11 cellular contexts compared by ENCODE assay signal in genomic region chr9:109113892-109114609, GRCh38. TPM values are rescaled to one million over a fixed set of nuclear protein-coding genes. Genes with fewer than 3 reads are reported as not detected.
A peak's percentile ranks its signal among the peaks of the same experiment; 100 is the strongest.
DNase-seq lines count a peak whose midpoint lies in the region; TF ChIP-seq lines count a peak whose summit lies in the region.
"Had no signal": no experiment of that assay in that cellular context is flagged by ENCODE, and none has a peak within 500 bp of the region (broad histone marks: within the 10 kb centered on the region; RNA-seq: fewer than 3 reads in every experiment).

No MANE protein-coding gene starts in this region.

- H3K27me3 Mint-ChIP-seq in Caco-2 (ENCODE audit: insufficient read depth, unreplicated experiment) = no peaks in the 10 kb centered on the region
- H3K27me3 Mint-ChIP-seq in osteocyte (ENCODE audit: unreplicated experiment) = no peaks in the 10 kb centered on the region
- H3K27me3 Mint-ChIP-seq: activated naive CD4-positive, alpha-beta T cell treated with anti-CD3 and anti-CD28 coated beads, Interleukin-2, amount 10 ng/mL, durations not matched to agents 7 days and 5 days had no signal

- H2AFZ ChIP-seq in fibroblast of lung (ENCODE audit: low read length) = no peak overlapping the region

- intact Hi-C loops in Caco-2 (cut with micrococcal nuclease; ENCODE audit: unreplicated experiment) = no loop called here

- no peak overlapping the region for H3K9ac ChIP-seq in fibroblast of lung (ENCODE audit: insufficient read depth, low read length)

- CTCF ChIA-PET in Caco-2 (lab: Charles Lee) = no interaction called here
- CTCF ChIA-PET in RWPE1 (lab: Yijun Ruan, JAX) = no interaction called here

- H3K27ac ChIP-seq in RWPE1 = peak overlapping the region; percentile 60
- no peak overlapping the region for H3K27ac ChIP-seq in fibroblast of lung (ENCODE audit: insufficient read depth, low read length)

- H3K79me2 ChIP-seq in fibroblast of lung (ENCODE audit: control insufficient read depth, insufficient read depth, low read length) = peaks cover 91% of the 10 kb centered on the region

- no peaks in the 10 kb centered on the region for H3K9me3 Mint-ChIP-seq in Caco-2 (ENCODE audit: unreplicated experiment)
- H3K9me3 Mint-ChIP-seq in osteocyte (ENCODE audit: unreplicated experiment) = no peaks in the 10 kb centered on the region
- H3K9me3 Mint-ChIP-seq: activated naive CD4-positive, alpha-beta T cell treated with anti-CD3 and anti-CD28 coated beads, Interleukin-2, amount 10 ng/mL, durations not matched to agents 7 days and 5 days had no signal

- H3K4me3 Mint-ChIP-seq in Caco-2 (ENCODE audit: unreplicated experiment) (no peak overlapping the region), osteocyte (ENCODE audit: unreplicated experiment) (no peak overlapping the region)
- H3K4me3 Mint-ChIP-seq: activated naive CD4-positive, alpha-beta T cell treated with anti-CD3 and anti-CD28 coated beads, Interleukin-2, amount 10 ng/mL, durations not matched to agents 7 days and 5 days had no signal

- H3K4me1 ChIP-seq in Caco-2 = peaks cover 47% of the 10 kb centered on the region
- H3K4me1 ChIP-seq in fibroblast of lung (ENCODE audit: control insufficient read depth, extremely low read depth, insufficient read depth, low read length) = peaks cover 9% of the 10 kb centered on the region

- H3K27me3 ChIP-seq in Caco-2 (replicated peaks; ENCODE audit: control insufficient read depth, insufficient read depth, low read length) (no peaks in the 10 kb centered on the region), fibroblast of lung (ENCODE audit: control insufficient read depth, insufficient read depth, low read length) (no peaks in the 10 kb centered on the region)

- H3K36me3 ChIP-seq in Caco-2 (ENCODE audit: control insufficient read depth, insufficient read depth, low read length) (no peaks in the 10 kb centered on the region), fibroblast of lung (ENCODE audit: control insufficient read depth, insufficient read depth, low read length) (no peaks in the 10 kb centered on the region)

- H3K4me1 Mint-ChIP-seq in Caco-2 (ENCODE audit: low read depth, unreplicated experiment) (peaks cover 46% of the 10 kb centered on the region), osteocyte (ENCODE audit: unreplicated experiment) (peaks cover 86% of the 10 kb centered on the region)

- no TSS peak for BruUV-seq in Caco-2 (replicated peaks; lab: Mats Ljungman, UMichigan)

- POLR2A ChIA-PET in Caco-2 (lab: Charles Lee) (no interaction called here), RWPE1 (lab: Yijun Ruan, JAX; ENCODE audit: low non-redundant PET) (no interaction called here)

- no peak overlapping the region for H3K4me3 ChIP-seq in Caco-2 (ENCODE audit: low read depth, low read length)
- H3K4me3 ChIP-seq in fibroblast of lung (replicated peaks in 1 of 4; ENCODE audit: control extremely low read depth in 1 of 4, insufficient read depth in 1 of 4, low read depth in 3 of 4, low read length in 4 of 4) = no peak overlapping the region

- no peak for TF ChIP-seq CTCF in Caco-2 (IDR thresholded peaks at IDR 0.05; ENCODE audit: insufficient read depth in 1 of 2, low read depth in 1 of 2, low read length in 1 of 2, severe bottlenecking in 1 of 2, unreplicated experiment in 1 of 2)
- no peak for TF ChIP-seq CTCF in RWPE1 (conservative IDR thresholded peaks at IDR 0.05; ENCODE audit: low read depth)
- no peak for TF ChIP-seq CTCF in fibroblast of lung (conservative IDR thresholded peaks at IDR 0.05 in 1 of 2, IDR thresholded peaks at IDR 0.05 in 1 of 2; ENCODE audit: low read depth in 1 of 2, low read length in 2 of 2)
- TF ChIP-seq CTCF in osteocyte (IDR thresholded peaks at IDR 0.05) = no peak

- DNase-seq in Caco-2 (no peak), RWPE1 (ENCODE audit: low spot score) (no peak), fibroblast of lung (ENCODE audit: low read depth in 2 of 2) (no peak), osteocyte (ENCODE audit: extremely low spot score, unreplicated experiment) (no peak), foreskin melanocyte (no peak), NCI-H345 (lab: John Stamatoyannopoulos, UW) (no peak), CD1c-positive myeloid dendritic cell (ENCODE audit: extremely low spot score) (no peak), DMS 273 treated with DMSO at 0.1 percent for 48 hours (lab: John Stamatoyannopoulos, UW) (no peak)
- DNase-seq: activated naive CD4-positive, alpha-beta T cell treated with anti-CD3 and anti-CD28 coated beads, Interleukin-2, amount 10 ng/mL, durations not matched to agents 7 days and 5 days; DMS153; NCI-H526 had no signal

- H4K20me1 ChIP-seq in fibroblast of lung (ENCODE audit: control insufficient read depth, extremely low read depth, insufficient read depth, low read length) = no peaks in the 10 kb centered on the region

- H3K9me3 ChIP-seq in Caco-2 = no peaks in the 10 kb centered on the region
- no peaks in the 10 kb centered on the region for H3K9me3 ChIP-seq in fibroblast of lung (ENCODE audit: control insufficient read depth, insufficient read depth, low read depth, low read length)

- H3K4me2 ChIP-seq in fibroblast of lung (ENCODE audit: extremely low read depth, insufficient read depth, low read length) = peak overlapping the region; percentile 19

- H3K27ac Mint-ChIP-seq in Caco-2 (ENCODE audit: unreplicated experiment) (peak overlapping the region; percentile 37), osteocyte (ENCODE audit: unreplicated experiment) (peak overlapping the region; percentile 93)
- H3K27ac Mint-ChIP-seq: activated naive CD4-positive, alpha-beta T cell treated with anti-CD3 and anti-CD28 coated beads, Interleukin-2, amount 10 ng/mL, durations not matched to agents 7 days and 5 days had no signal

- H3K36me3 Mint-ChIP-seq in Caco-2 (ENCODE audit: insufficient read depth, unreplicated experiment) (peaks cover 45% of the 10 kb centered on the region), osteocyte (ENCODE audit: unreplicated experiment) (peaks cover 1% of the 10 kb centered on the region)

RNA-seq across cellular contexts. Expression of gene TMEM245, which starts 5.7 kb away (rescaled TPM):
- total RNA-seq in Caco-2 (2022) = 99.2 and 110 TPM in 2 replicates
- 44.7 and 48.2 TPM in 2 replicates for total RNA-seq in fibroblast of lung
- polyA plus RNA-seq in fibroblast of lung = 43.5 and 48.8 TPM in 2 replicates
- polyA plus RNA-seq in fibroblast of lung (2012) = 23.8 and 25.7 TPM in 2 replicates
- polyA minus RNA-seq in fibroblast of lung (ENCODE audit: low replicate concordance) = 75.3 and 82.1 TPM in 2 replicates
- total RNA-seq in osteocyte = 40.0 and 41.0 TPM in 2 replicates

RNA-seq across cellular contexts. Expression of gene FRRS1L, which starts 53.0 kb away (rescaled TPM):
- total RNA-seq in Caco-2 (2022) = 0.30 TPM in 1 of 2 replicates, not detected in the other
- total RNA-seq in fibroblast of lung = 0.17 and 0.26 TPM in 2 replicates
- polyA plus RNA-seq in fibroblast of lung = 0.08 and 0.15 TPM in 2 replicates
- polyA plus RNA-seq in fibroblast of lung (2012) = 0.06 and 0.14 TPM in 2 replicates
- polyA minus RNA-seq in fibroblast of lung (ENCODE audit: low replicate concordance) = 0.04 TPM in 1 of 2 replicates, not detected in the other
- 5.1 and 6.7 TPM in 2 replicates for total RNA-seq in osteocyte
